In the genomic region with DNA sequence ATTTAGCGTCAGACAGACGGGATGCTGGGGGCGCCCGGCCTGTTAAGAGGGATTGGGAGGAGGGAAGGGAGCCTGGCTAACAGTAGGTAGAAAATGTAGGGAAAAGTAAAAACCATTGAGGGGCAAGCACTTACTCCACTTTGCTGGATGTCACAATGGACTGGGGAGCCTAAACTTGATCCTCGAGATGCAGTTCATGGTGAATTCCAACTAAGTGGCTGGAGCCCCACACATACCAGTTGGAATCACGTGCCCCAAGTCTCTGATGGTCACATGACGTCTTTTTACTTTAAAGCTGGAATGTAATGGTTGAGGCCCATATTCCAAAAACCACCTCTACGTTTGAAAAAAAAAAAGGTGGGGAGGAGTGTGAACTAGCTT, we compare ENCODE assay signal across 9 cellular contexts. TPM values are rescaled to one million over a fixed set of nuclear protein-coding genes. Genes with fewer than 3 reads are reported as not detected.
A peak's percentile ranks its signal among the peaks of the same experiment; 100 is the strongest.
DNase-seq lines count a peak whose midpoint lies in the region; ATAC-seq and TF ChIP-seq lines count a peak whose summit lies in the region.
"Had no signal": no experiment of that assay in that cellular context is flagged by ENCODE, and none has a peak within 500 bp of the region (broad histone marks: within the 10 kb centered on the region; RNA-seq: fewer than 3 reads in every experiment).

No MANE protein-coding gene starts in this region.

- H2AFZ ChIP-seq in osteoblast (ENCODE audit: low read length), result peak overlapping the region; percentile 24

- DNase-seq in Daoy (ENCODE audit: low read depth), result peak; percentile 34
- peak; percentile 8 for DNase-seq in RWPE1 (ENCODE audit: low spot score)
- peak; percentile 44 for DNase-seq in fibroblast of villous mesenchyme (ENCODE audit: low read depth)
- no peak for DNase-seq in osteoblast (ENCODE audit: insufficient read length, low spot score, missing footprints)
- DNase-seq in putamen (ENCODE audit: low spot score), result no peak
- DNase-seq: activated CD4-positive, alpha-beta T cell treated with anti-CD3 and anti-CD28 coated beads for 4 hours had no signal

- peaks cover 3% of the 10 kb centered on the region for H4K20me1 ChIP-seq in osteoblast (ENCODE audit: insufficient read depth, low read length)

- POLR2A ChIA-PET in RWPE1 (lab: Yijun Ruan, JAX; ENCODE audit: low non-redundant PET), result no interaction called here

- H3K4me2 ChIP-seq in osteoblast (ENCODE audit: insufficient read depth, low read length), result peak overlapping the region; percentile 80

- H3K4me1 ChIP-seq in osteoblast (ENCODE audit: insufficient read depth, low read length), result peaks cover 10% of the 10 kb centered on the region

- H3K9me3 ChIP-seq in osteoblast (ENCODE audit: low read depth, low read length), result no peaks in the 10 kb centered on the region

- no peaks in the 10 kb centered on the region for H3K36me3 ChIP-seq in osteoblast (ENCODE audit: insufficient read depth, low read length)

- ATAC-seq in HG02973 (IDR thresholded peaks at IDR 0.05; ENCODE audit: unreplicated experiment) (no peak), GM18873 (IDR thresholded peaks at IDR 0.05; ENCODE audit: low FRiP score, unreplicated experiment) (no peak), HG02981 (IDR thresholded peaks at IDR 0.05; ENCODE audit: unreplicated experiment) (no peak)

- H3K4me3 ChIP-seq in fibroblast of villous mesenchyme (ENCODE audit: low read depth, low read length), result peak overlapping the region; percentile 66
- peak overlapping the region; percentile 81 for H3K4me3 ChIP-seq in osteoblast (ENCODE audit: insufficient read depth, low read length)

- TF ChIP-seq CTCF in RWPE1 (conservative IDR thresholded peaks at IDR 0.05; ENCODE audit: low read depth), result no peak
- no peak for TF ChIP-seq CTCF in fibroblast of villous mesenchyme (IDR thresholded peaks at IDR 0.05; ENCODE audit: insufficient read depth, low read depth, low read length)
- no peak for TF ChIP-seq CTCF in osteoblast (IDR thresholded peaks at IDR 0.05; ENCODE audit: extremely low read depth, low read depth, low read length)

- peaks cover 61% of the 10 kb centered on the region for H3K79me2 ChIP-seq in osteoblast (ENCODE audit: insufficient read depth, low read length)

- CTCF ChIA-PET in RWPE1 (lab: Yijun Ruan, JAX), result no interaction called here

- H3K27me3 ChIP-seq in osteoblast (ENCODE audit: insufficient read depth, low read length), result peaks cover 18% of the 10 kb centered on the region

- peak overlapping the region; percentile 96 for H3K27ac ChIP-seq in RWPE1
- peak overlapping the region; percentile 69 for H3K27ac ChIP-seq in osteoblast (ENCODE audit: low read depth, low read length)

RNA-seq across cellular contexts. Expression of gene PLS3, which starts 1.5 kb away (rescaled TPM):
- 111 and 115 TPM in 2 replicates for total RNA-seq in Daoy (2014; rRNA removed; shearing (Covaris generic))
- 271 and 323 TPM in 2 replicates for total RNA-seq in fibroblast of villous mesenchyme
- 324 and 358 TPM in 2 replicates for total RNA-seq in osteoblast

Comparison
In these comparisons a context has a peak if more than half of its experiments do, and no peak if none do; other contexts are left out.
1. DNase-seq: peak in Daoy (single experiment), RWPE1 (single experiment) and fibroblast of villous mesenchyme (single experiment); none in osteoblast (single experiment) and putamen (single experiment).